ENCODE assay signal across 8 cellular contexts in the genomic region with DNA sequence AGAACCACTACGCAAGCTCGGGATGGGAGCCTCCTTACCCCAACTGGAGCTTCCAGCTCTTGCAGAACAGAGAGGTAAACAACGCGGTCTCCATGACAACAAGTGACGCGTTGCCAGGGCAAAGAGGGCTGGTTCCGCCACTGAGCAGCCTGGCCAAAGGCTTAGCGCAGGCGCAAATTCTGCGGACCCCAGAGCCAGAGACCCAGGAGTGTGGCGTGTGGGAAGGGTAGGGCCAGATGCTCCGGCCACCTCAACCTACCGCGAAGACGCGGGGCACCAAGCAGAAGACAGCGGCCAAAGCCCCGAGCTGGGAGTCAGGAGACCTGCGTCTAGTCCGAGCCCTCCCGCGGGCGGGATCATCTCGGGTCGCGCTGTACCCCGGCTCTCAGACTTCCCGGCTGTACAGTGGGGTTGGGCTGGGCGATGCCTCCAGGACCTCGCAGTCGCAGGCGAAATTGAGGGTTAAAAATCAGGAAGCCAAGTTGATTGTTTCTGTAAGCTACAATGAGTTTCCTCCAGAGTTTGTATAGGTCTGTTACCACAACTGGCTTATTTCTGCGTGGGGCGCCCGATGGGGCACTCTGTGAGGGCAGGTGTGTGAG.
DNase-seq lines count a peak whose midpoint lies in the region; ATAC-seq and TF ChIP-seq lines count a peak whose summit lies in the region.

A gene (minus strand): TSS at position 68 of the 602 bp plus-strand sequence. CDS start 1,353 bp downstream, outside the sequence.

- no peaks in the 10 kb centered on the region for H3K36me3 Mint-ChIP-seq in nephron progenitor cell (ENCODE audit: low read depth)

- DNase-seq in NCI-H82 treated with DMSO at 0.1 percent for 48 hours (lab: John Stamatoyannopoulos, UW; ENCODE audit: unreplicated experiment): peak; percentile 5
- peak; percentile 53 for DNase-seq in activated effector memory CD4-positive, alpha-beta T cell treated with Interleukin-2 at 50 U/mL for 16 hours
- peak; percentile 22 for DNase-seq in foreskin melanocyte
- DNase-seq in nephron progenitor cell: peak; percentile 90
- DNase-seq in stimulated activated naive CD4-positive, alpha-beta T cell (lab: John Stamatoyannopoulos, UW): peak; percentile 58 to 72 (median 65)

- peak within 1 kb of the TSS; percentile 82 for H3K4me3 Mint-ChIP-seq in nephron progenitor cell

- H3K27ac Mint-ChIP-seq in nephron progenitor cell: no peak within 1 kb of the TSS

- H3K9me3 Mint-ChIP-seq in nephron progenitor cell: no peaks in the 10 kb centered on the region

- no peak for TF ChIP-seq CTCF in nephron progenitor cell (IDR thresholded peaks at IDR 0.05)

- peak; percentile 63 for ATAC-seq in GM18502 (IDR thresholded peaks at IDR 0.05; ENCODE audit: poor library complexity, unreplicated experiment)
- no peak for ATAC-seq in GM18517 (IDR thresholded peaks at IDR 0.05; ENCODE audit: unreplicated experiment)
- ATAC-seq in HG03139 (IDR thresholded peaks at IDR 0.05; ENCODE audit: unreplicated experiment): no peak

- H3K27me3 Mint-ChIP-seq in nephron progenitor cell (ENCODE audit: low read depth, poor library complexity): peaks cover 91% of the 10 kb centered on the region

- peaks cover 15% of the 10 kb centered on the region for H3K4me1 Mint-ChIP-seq in nephron progenitor cell

Comparison
In these comparisons a context has a peak if more than half of its experiments do, and no peak if none do; other contexts are left out.
1. DNase-seq: peak in every context shown above with its lines; median percentile 90 in nephron progenitor cell; 65 in stimulated activated naive CD4-positive, alpha-beta T cell; 53 in activated effector memory CD4-positive, alpha-beta T cell treated with Interleukin-2 at 50 U/mL for 16 hours; 22 in foreskin melanocyte; 5 in NCI-H82 treated with DMSO at 0.1 percent for 48 hours.